ENCODE assay signal across 13 cellular contexts in the genomic region with DNA sequence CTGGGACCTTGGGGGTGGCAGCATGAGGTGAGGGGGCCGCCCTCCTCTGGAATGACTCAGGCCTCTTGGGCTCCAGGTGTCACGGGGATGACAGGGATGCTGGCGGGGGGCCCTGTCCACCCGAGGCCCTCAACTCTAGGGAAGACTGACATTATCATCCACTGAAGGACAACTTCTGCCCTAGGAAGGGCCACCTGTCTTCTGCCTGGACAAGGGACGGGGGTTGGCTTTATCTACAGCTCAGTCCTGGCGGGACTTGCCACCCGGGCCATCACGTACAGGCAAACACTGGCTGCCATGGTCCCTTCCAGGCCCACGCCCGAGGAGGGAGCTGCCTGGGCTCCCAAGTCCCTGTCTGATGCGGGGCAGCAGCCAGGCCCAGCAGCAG.
DNase-seq lines count a peak whose midpoint lies in the region; ATAC-seq, FAIRE-seq and TF ChIP-seq lines count a peak whose summit lies in the region.
"Had no signal": no experiment of that assay in that cellular context is flagged by ENCODE, and none has a peak within 500 bp of the region (broad histone marks: within the 10 kb centered on the region; RNA-seq: fewer than 3 reads in every experiment).

No MANE protein-coding gene starts in this region.

- POLR2A ChIA-PET in CD4-positive, alpha-beta memory T cell (lab: Charles Lee; ENCODE audit: partially characterized antibody): interaction anchor here (1.7 to 2.9 kb wide), 4 partner anchors 30 to 227 kb away, joined by 3 to 38 read pairs (median 8); no protein-coding TSS in a partner anchor
- POLR2A ChIA-PET in naive thymus-derived CD8-positive, alpha-beta T cell (lab: Charles Lee): interaction anchor here (0.6 to 1.0 kb wide), 2 partner anchors 116 to 124 kb away, joined by 3 to 6 read pairs; no protein-coding TSS in a partner anchor

- peaks cover 5% of the 10 kb centered on the region for H3K36me3 ChIP-seq in CD4-positive, alpha-beta memory T cell (ENCODE audit: insufficient read depth, low read length)
- H3K36me3 ChIP-seq in GM23338 (ENCODE audit: insufficient read depth) (peaks cover 10% of the 10 kb centered on the region; the same call in 1 of the 2 replicates), astrocyte (ENCODE audit: insufficient read depth, low read length) (peaks cover 14% of the 10 kb centered on the region)

- H3K9me2 ChIP-seq in GM23338 (ENCODE audit: insufficient read depth): no peaks in the 10 kb centered on the region

- no peak for TF ChIP-seq CTCF in GM23338 (conservative IDR thresholded peaks at IDR 0.05; ENCODE audit: low read depth in 2 of 2)
- no peak for TF ChIP-seq CTCF in astrocyte (IDR thresholded peaks at IDR 0.05; ENCODE audit: insufficient read depth, low read depth, low read length)

- H3K79me2 ChIP-seq in GM23338 (replicated peaks; ENCODE audit: insufficient read depth): 0 out of 2 replicates have a peak, but pooled peaks cover 6% of the 10 kb centered on the region
- no peaks in the 10 kb centered on the region for H3K79me2 ChIP-seq in astrocyte (ENCODE audit: insufficient read depth, low read length)

- ATAC-seq in GM23338 (no peak), HG03439 (IDR thresholded peaks at IDR 0.05; ENCODE audit: unreplicated experiment) (no peak)
- no peak for ATAC-seq in naive thymus-derived CD8-positive, alpha-beta T cell

- no peak for FAIRE-seq in astrocyte (lab: Jason Lieb, UNC)
- FAIRE-seq in GM19239 (lab: Jason Lieb, UNC): no peak

- H3K9me3 ChIP-seq in CD4-positive, alpha-beta memory T cell (ENCODE audit: control insufficient read depth in 1 of 2, low read length in 2 of 2): no peaks in the 10 kb centered on the region
- no peaks in the 10 kb centered on the region for H3K9me3 ChIP-seq in astrocyte (ENCODE audit: insufficient read depth, low read depth, low read length)
- H3K9me3 ChIP-seq: BE2C, prostate gland had no signal

- H3K9me3 Mint-ChIP-seq in CD4-positive, alpha-beta memory T cell: no peaks in the 10 kb centered on the region
- H3K9me3 Mint-ChIP-seq in GM23338 (no peaks in the 10 kb centered on the region; the same call in 2 of the 3 replicates), astrocyte (ENCODE audit: unreplicated experiment) (no peaks in the 10 kb centered on the region)
- H3K9me3 Mint-ChIP-seq in naive thymus-derived CD8-positive, alpha-beta T cell: no peaks in the 10 kb centered on the region

- H3K4me1 ChIP-seq in CD4-positive, alpha-beta memory T cell (ENCODE audit: insufficient read depth, low read length): peaks cover 24% of the 10 kb centered on the region
- H3K4me1 ChIP-seq in GM23338 (ENCODE audit: insufficient read depth) (peaks cover 21% of the 10 kb centered on the region), astrocyte (ENCODE audit: insufficient read depth, low read length) (peaks cover 21% of the 10 kb centered on the region)

- no peaks in the 10 kb centered on the region for H3K27me3 ChIP-seq in CD4-positive, alpha-beta memory T cell (ENCODE audit: insufficient read depth, low read length)
- H3K27me3 ChIP-seq in GM23338 (ENCODE audit: insufficient read depth) (no peaks in the 10 kb centered on the region), astrocyte (ENCODE audit: insufficient read depth, low read length) (no peaks in the 10 kb centered on the region)
- H3K27me3 ChIP-seq: BE2C had no signal

- peak overlapping the region in 5 of 7 donors; percentile 56 to 92 (median 90) for H3K27ac Mint-ChIP-seq in CD4-positive, alpha-beta memory T cell
- H3K27ac Mint-ChIP-seq in GM23338: peak overlapping the region; percentile 48; the same call in 1 of the 2 replicates
- no peak overlapping the region for H3K27ac Mint-ChIP-seq in astrocyte (ENCODE audit: unreplicated experiment)
- peak overlapping the region in 9 of 10 donors; percentile 4 to 94 (median 52) for H3K27ac Mint-ChIP-seq in naive thymus-derived CD8-positive, alpha-beta T cell

- H3K4me3 Mint-ChIP-seq in CD4-positive, alpha-beta memory T cell: no peak overlapping the region
- H3K4me3 Mint-ChIP-seq in GM23338 (no peak overlapping the region), astrocyte (ENCODE audit: unreplicated experiment) (no peak overlapping the region)
- H3K4me3 Mint-ChIP-seq in naive thymus-derived CD8-positive, alpha-beta T cell: no peak overlapping the region

- intact Hi-C loops in CD4-positive, alpha-beta memory T cell (cut with micrococcal nuclease): no loop called here

- H4K20me1 ChIP-seq in GM23338 (replicated peaks; ENCODE audit: insufficient read depth) (no peaks in the 10 kb centered on the region), astrocyte (ENCODE audit: insufficient read depth, low read length) (peaks cover 42% of the 10 kb centered on the region)

- peaks cover 20 to 28% of the 10 kb centered on the region in 2 donors for H3K36me3 Mint-ChIP-seq in CD4-positive, alpha-beta memory T cell
- peaks cover 40% of the 10 kb centered on the region for H3K36me3 Mint-ChIP-seq in GM23338 (ENCODE audit: low read depth)
- H3K36me3 Mint-ChIP-seq in astrocyte (ENCODE audit: low read depth, unreplicated experiment): peaks cover 30% of the 10 kb centered on the region
- peaks cover 0 to 15% (median 0%) of the 10 kb centered on the region in 3 donors for H3K36me3 Mint-ChIP-seq in naive thymus-derived CD8-positive, alpha-beta T cell

- H3K4me3 ChIP-seq in CD4-positive, alpha-beta memory T cell (ENCODE audit: low read length in 2 of 2): no peak overlapping the region
- H3K4me3 ChIP-seq in GM23338 (no peak overlapping the region), astrocyte (ENCODE audit: insufficient read depth, low read depth, low read length) (no peak overlapping the region)
- H3K4me3 ChIP-seq: prostate gland had no signal

- peaks cover 13 to 43% (median 28%) of the 10 kb centered on the region in 4 donors for H3K4me1 Mint-ChIP-seq in CD4-positive, alpha-beta memory T cell
- H3K4me1 Mint-ChIP-seq in GM23338: peaks cover 34% of the 10 kb centered on the region
- peaks cover 33% of the 10 kb centered on the region for H3K4me1 Mint-ChIP-seq in astrocyte (ENCODE audit: low read depth, unreplicated experiment)
- peaks cover 11 to 30% (median 21%) of the 10 kb centered on the region in 4 donors for H3K4me1 Mint-ChIP-seq in naive thymus-derived CD8-positive, alpha-beta T cell

- CTCF ChIA-PET in CD4-positive, alpha-beta memory T cell (lab: Charles Lee; ENCODE audit: partially characterized antibody): interaction anchor here (0.7 to 9.5 kb wide), 25 partner anchors 10 to 427 kb away, joined by 3 to 345 read pairs (median 5); no protein-coding TSS in a partner anchor

- H3K4me2 ChIP-seq in GM23338 (no peak overlapping the region), astrocyte (ENCODE audit: low read length) (no peak overlapping the region)

- H2AFZ ChIP-seq in GM23338: no peak overlapping the region
- H2AFZ ChIP-seq in astrocyte (ENCODE audit: low read depth, low read length): no peak overlapping the region

- peaks cover 7% of the 10 kb centered on the region; the same call in 1 of the 2 replicates for H3F3A ChIP-seq in GM23338 (replicated peaks; ENCODE audit: low read depth)

- H3K9ac ChIP-seq in astrocyte (ENCODE audit: low read length): peak overlapping the region; percentile 24

- H3K27me3 Mint-ChIP-seq in CD4-positive, alpha-beta memory T cell: no peaks in the 10 kb centered on the region
- H3K27me3 Mint-ChIP-seq in GM23338 (ENCODE audit: insufficient read depth, low read depth, poor library complexity) (peaks cover 31% of the 10 kb centered on the region), astrocyte (ENCODE audit: low read depth, unreplicated experiment) (no peaks in the 10 kb centered on the region)
- H3K27me3 Mint-ChIP-seq in naive thymus-derived CD8-positive, alpha-beta T cell: no peaks in the 10 kb centered on the region

- no peak overlapping the region for H3K27ac ChIP-seq in CD4-positive, alpha-beta memory T cell (ENCODE audit: low read depth, low read length)
- H3K27ac ChIP-seq in GM23338 (ENCODE audit: low read depth) (peak overlapping the region; percentile 63), astrocyte (ENCODE audit: low read depth, low read length) (no peak overlapping the region)

- no peak for DNase-seq in CD4-positive, alpha-beta memory T cell
- DNase-seq in GM23338 (ENCODE audit: low spot score): no peak
- DNase-seq in astrocyte (ENCODE audit: low read depth): no peak
- DNase-seq in naive thymus-derived CD8-positive, alpha-beta T cell: no peak
- no peak for DNase-seq in NCI-H1417 (lab: John Stamatoyannopoulos, UW)
- DNase-seq in GM19239 (ENCODE audit: insufficient read length, low spot score): no peak
- no peak for DNase-seq in foreskin melanocyte
- DNase-seq: activated CD4-positive, alpha-beta T cell treated with anti-CD3 and anti-CD28 coated beads, Interleukin-2, amount 50 U/mL, for 1 hour; BE2C; NCI-H446; PC-3 had no signal

TF ChIP-seq in GM23338, 12 proteins besides CTCF, POLR2A, EP300 and RAD21 (continues in another document):
- TF ChIP-seq CREB1 (CRISPR knock-in tag; IDR thresholded peaks at IDR 0.05; ENCODE audit: low read depth): no peak
- no peak for TF ChIP-seq EZH2phosphoT487 (IDR thresholded peaks at IDR 0.05; ENCODE audit: unreplicated experiment)
- no peak for TF ChIP-seq ZNF331 (CRISPR knock-in tag; IDR thresholded peaks at IDR 0.05; ENCODE audit: low read depth)
